In genomic region chr12:124301084-124301654, GRCh38 we compare ENCODE assay signal across 26 cellular contexts. TPM values are rescaled to one million over a fixed set of nuclear protein-coding genes. Genes with fewer than 3 reads are reported as not detected.
DNase-seq lines count a peak whose midpoint lies in the region; ATAC-seq and TF ChIP-seq lines count a peak whose summit lies in the region.
"Had no signal": no experiment of that assay in that cellular context is flagged by ENCODE, and none has a peak within 500 bp of the region (broad histone marks: within the 10 kb centered on the region; RNA-seq: fewer than 3 reads in every experiment).

No MANE protein-coding gene starts in this region.

- H3K36me3 Mint-ChIP-seq in chondrocyte (ENCODE audit: low read depth) (no peaks in the 10 kb centered on the region), WTC11 (no peaks in the 10 kb centered on the region)

- H3K4me3 Mint-ChIP-seq in chondrocyte (ENCODE audit: unreplicated experiment), result no peak overlapping the region
- no peak overlapping the region for H3K4me3 Mint-ChIP-seq in WTC11
- H3K4me3 Mint-ChIP-seq: IgD-negative memory B cell had no signal

- H3K27me3 Mint-ChIP-seq in chondrocyte (ENCODE audit: low read depth) (peaks cover 18% of the 10 kb centered on the region), WTC11 (ENCODE audit: low read depth) (peaks cover 11% of the 10 kb centered on the region)

- POLR2A ChIA-PET in WTC11 (lab: Charles Lee), result no interaction called here

- H3K9me3 Mint-ChIP-seq in chondrocyte (ENCODE audit: low read depth) (no peaks in the 10 kb centered on the region), WTC11 (no peaks in the 10 kb centered on the region)
- H3K9me3 Mint-ChIP-seq: IgD-negative memory B cell had no signal

- WGBS in heart left ventricle, 4 donors, result 84 to 89% (median 87%) methylated on average over 12 to 14 of the region's 14 CpGs
- WGBS in body of pancreas, 2 donors, result 41 to 44% methylated on average over 10 to 13 of the region's 14 CpGs

- no peak overlapping the region for H3K4me3 ChIP-seq in heart left ventricle
- H3K4me3 ChIP-seq in mucosa of stomach (ENCODE audit: low read length), result no peak overlapping the region
- no peak overlapping the region for H3K4me3 ChIP-seq in body of pancreas
- H3K4me3 ChIP-seq: SK-N-MC had no signal

- ATAC-seq in Right ventricle myocardium superior (ENCODE audit: poor library complexity), result no peak
- no peak for ATAC-seq in heart left ventricle
- no peak for ATAC-seq in WTC11
- ATAC-seq in body of pancreas, result no peak
- ATAC-seq: Panc1 had no signal

- H3K36me3 ChIP-seq in heart left ventricle, result no peaks in the 10 kb centered on the region
- H3K36me3 ChIP-seq in mucosa of stomach (ENCODE audit: control insufficient read depth, insufficient read depth, low read length), result peaks cover 31% of the 10 kb centered on the region
- no peaks in the 10 kb centered on the region for H3K36me3 ChIP-seq in body of pancreas (replicated peaks in 1 of 2; ENCODE audit: insufficient read depth in 1 of 2, low read depth in 2 of 2)

- H3K27ac ChIP-seq in heart left ventricle (no peak overlapping the region), body of pancreas (no peak overlapping the region)
- H3K27ac ChIP-seq: HL-60, KMS-11, RWPE1, SK-N-MC had no signal

- TF ChIP-seq CTCF in heart left ventricle (IDR thresholded peaks at IDR 0.05), result no peak
- no peak for TF ChIP-seq CTCF in chondrocyte (IDR thresholded peaks at IDR 0.05)
- no peak for TF ChIP-seq CTCF in WTC11 (IDR thresholded peaks at IDR 0.05)
- no peak for TF ChIP-seq CTCF in body of pancreas (IDR thresholded peaks at IDR 0.05)

- intact Hi-C loops in Right ventricle myocardium superior (cut with DNase I) (no loop called here), heart left ventricle (cut with DNase I) (no loop called here), body of pancreas (cut with DNase I) (no loop called here)

- peak; percentile 20 for DNase-seq in Right ventricle myocardium superior
- no peak for DNase-seq in heart left ventricle
- DNase-seq in chondrocyte (ENCODE audit: low spot score), result peak; percentile 56
- no peak for DNase-seq in WTC11 (ENCODE audit: low spot score)
- DNase-seq in body of pancreas, result no peak
- no peak for DNase-seq in stimulated activated CD4-positive, alpha-beta T cell treated with anti-CD3 and anti-CD28 coated beads, Interleukin-4, amount 100 ng/mL, for 4 hours
- no peak for DNase-seq in NK-92 treated with Interleukin-12 subunit alpha and Interleukin-12 subunit beta, amount 100 ng/mL, for 24 hours (lab: John Stamatoyannopoulos, UW)
- DNase-seq: 8988T, DMS53, MM.1S, NCI-H1048, NCI-H187, NCI-H2081 treated with DMSO at 0.1 percent for 48 hours, NCI-H446, NCI-H524 treated with DMSO at 0.1 percent for 48 hours, NCI-H82, SIG-M5 had no signal

- H3K4me1 ChIP-seq in heart left ventricle (peaks cover 0 to 6% (median 2%) of the 10 kb centered on the region in 12 donors), mucosa of stomach (ENCODE audit: control insufficient read depth, insufficient read depth, low read length) (peaks cover 82% of the 10 kb centered on the region), body of pancreas (peaks cover 5% of the 10 kb centered on the region)

- CTCF ChIA-PET in WTC11 (lab: Charles Lee), result interaction anchor here (1.6 kb wide), 1 partner anchor 264 kb away, joined by 3 read pairs; no protein-coding TSS in a partner anchor

- H3K9me3 ChIP-seq in heart left ventricle, result no peaks in the 10 kb centered on the region
- no peaks in the 10 kb centered on the region for H3K9me3 ChIP-seq in mucosa of stomach (ENCODE audit: control insufficient read depth, low read length)
- no peaks in the 10 kb centered on the region for H3K9me3 ChIP-seq in body of pancreas

- peaks cover 0 to 27% (median 14%) of the 10 kb centered on the region in 9 donors for H3K27me3 ChIP-seq in heart left ventricle
- peaks cover 9% of the 10 kb centered on the region for H3K27me3 ChIP-seq in mucosa of stomach (ENCODE audit: control insufficient read depth, insufficient read depth, low read length)
- peaks cover 0 to 12% of the 10 kb centered on the region in 2 donors for H3K27me3 ChIP-seq in body of pancreas

- H3K9ac ChIP-seq in mucosa of stomach (ENCODE audit: low read length), result peak overlapping the region; percentile 12
- H3K9ac ChIP-seq: KMS-11 had no signal

- H3K27ac Mint-ChIP-seq in chondrocyte (ENCODE audit: unreplicated experiment) (no peak overlapping the region), WTC11 (no peak overlapping the region)
- H3K27ac Mint-ChIP-seq: IgD-negative memory B cell had no signal

- peaks cover 6% of the 10 kb centered on the region for H3K4me1 Mint-ChIP-seq in chondrocyte (ENCODE audit: low read depth)
- peaks cover 14% of the 10 kb centered on the region for H3K4me1 Mint-ChIP-seq in WTC11

- TF ChIP-seq POLR2A in heart left ventricle (IDR thresholded peaks at IDR 0.05), result no peak
- TF ChIP-seq POLR2A in body of pancreas (IDR thresholded peaks at IDR 0.05), result no peak

TF ChIP-seq in WTC11, 78 proteins besides CTCF, POLR2A, EP300 and RAD21:
- TF ChIP-seq, protein P1, sequence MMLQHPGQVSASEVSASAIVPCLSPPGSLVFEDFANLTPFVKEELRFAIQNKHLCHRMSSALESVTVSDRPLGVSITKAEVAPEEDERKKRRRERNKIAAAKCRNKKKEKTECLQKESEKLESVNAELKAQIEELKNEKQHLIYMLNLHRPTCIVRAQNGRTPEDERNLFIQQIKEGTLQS (CRISPR knock-in tag; conservative IDR thresholded peaks at IDR 0.05), result no peak

RNA-seq across cellular contexts. Expression of gene RFLNA, which starts 6.3 kb away (rescaled TPM):
- total RNA-seq in Right ventricle myocardium superior, result 0.16 TPM
- total RNA-seq in heart left ventricle, result under 1 TPM in 4 of 9 donors, not detected in 5; 0.17 to 0.63 (median 0.27) TPM
- polyA plus RNA-seq in heart left ventricle, result under 1 TPM; 0.06 to 0.11 TPM
- 1.0 to 4.7 TPM (median 1.3 TPM) in 3 replicates for total RNA-seq in chondrocyte
- total RNA-seq in WTC11 (2021), result 6.3 to 11.3 TPM (median 10.2 TPM) in 3 replicates
- under 1 TPM in 1 of 2 donors, not detected in 1; 0.26 TPM for total RNA-seq in body of pancreas
- total RNA-seq: OCI-LY7 had no signal
- polyA plus RNA-seq: BJ, IgD-negative memory B cell had no signal

Comparison
In these comparisons a context has a peak if more than half of its experiments do, and no peak if none do; other contexts are left out.
1. DNase-seq: peak in Right ventricle myocardium superior (single experiment) and chondrocyte (single experiment); none in heart left ventricle (0 of 5), WTC11 (single experiment), body of pancreas (0 of 4), stimulated activated CD4-positive, alpha-beta T cell treated with anti-CD3 and anti-CD28 coated beads, Interleukin-4, amount 100 ng/mL, for 4 hours (0 of 2) and NK-92 treated with Interleukin-12 subunit alpha and Interleukin-12 subunit beta, amount 100 ng/mL, for 24 hours (single experiment).